ENCODE assay signal across 25 cellular contexts in genomic region chr15:66328721-66329220, GRCh38. TPM values are rescaled to one million over a fixed set of nuclear protein-coding genes. Genes with fewer than 3 reads are reported as not detected.
A peak's percentile ranks its signal among the peaks of the same experiment; 100 is the strongest.
DNase-seq lines count a peak whose midpoint lies in the region; ATAC-seq lines count a peak whose summit lies in the region.
"Had no signal": no experiment of that assay in that cellular context is flagged by ENCODE, and none has a peak within 500 bp of the region (broad histone marks: within the 10 kb centered on the region; RNA-seq: fewer than 3 reads in every experiment).

No MANE protein-coding gene starts in this region.

- H3K4me3 Mint-ChIP-seq in activated naive CD8-positive, alpha-beta T cell treated with anti-CD3 and anti-CD28 coated beads, Interleukin-2, amount 50 U/mL, for 24 hours = no peak overlapping the region
- H3K4me3 Mint-ChIP-seq in activated naive CD8-positive, alpha-beta T cell treated with anti-CD3 and anti-CD28 coated beads for 36 hours = no peak overlapping the region
- no peak overlapping the region for H3K4me3 Mint-ChIP-seq in effector memory CD8-positive, alpha-beta T cell
- H3K4me3 Mint-ChIP-seq: CD14-positive monocyte; CD4-positive, alpha-beta memory T cell; CD4-positive, CD25-positive, alpha-beta regulatory T cell; CD8-positive, alpha-beta memory T cell had no signal

- H3K9me3 ChIP-seq in HAP-1 = no peaks in the 10 kb centered on the region
- H3K9me3 ChIP-seq: BE2C, BLaER1 had no signal

- no peaks in the 10 kb centered on the region for H3K4me1 Mint-ChIP-seq in activated naive CD8-positive, alpha-beta T cell treated with anti-CD3 and anti-CD28 coated beads, Interleukin-2, amount 50 U/mL, for 24 hours
- no peaks in the 10 kb centered on the region for H3K4me1 Mint-ChIP-seq in activated naive CD8-positive, alpha-beta T cell treated with anti-CD3 and anti-CD28 coated beads for 36 hours
- no peaks in the 10 kb centered on the region for H3K4me1 Mint-ChIP-seq in effector memory CD8-positive, alpha-beta T cell (ENCODE audit: low read depth in 2 of 2)
- H3K4me1 Mint-ChIP-seq: CD14-positive monocyte; CD4-positive, alpha-beta memory T cell; CD8-positive, alpha-beta memory T cell had no signal

- peaks cover 51% of the 10 kb centered on the region for H3K36me3 Mint-ChIP-seq in activated naive CD8-positive, alpha-beta T cell treated with anti-CD3 and anti-CD28 coated beads, Interleukin-2, amount 50 U/mL, for 24 hours (ENCODE audit: low read depth)
- H3K36me3 Mint-ChIP-seq in activated naive CD8-positive, alpha-beta T cell treated with anti-CD3 and anti-CD28 coated beads for 36 hours = peaks cover 20% of the 10 kb centered on the region
- peaks cover 88% of the 10 kb centered on the region for H3K36me3 Mint-ChIP-seq in effector memory CD8-positive, alpha-beta T cell (ENCODE audit: insufficient read depth)

- no peaks in the 10 kb centered on the region for H3K9me3 Mint-ChIP-seq in activated naive CD8-positive, alpha-beta T cell treated with anti-CD3 and anti-CD28 coated beads, Interleukin-2, amount 50 U/mL, for 24 hours
- H3K9me3 Mint-ChIP-seq in activated naive CD8-positive, alpha-beta T cell treated with anti-CD3 and anti-CD28 coated beads for 36 hours = no peaks in the 10 kb centered on the region
- no peaks in the 10 kb centered on the region for H3K9me3 Mint-ChIP-seq in effector memory CD8-positive, alpha-beta T cell
- H3K9me3 Mint-ChIP-seq: CD14-positive monocyte; CD4-positive, alpha-beta memory T cell; CD4-positive, CD25-positive, alpha-beta regulatory T cell; CD8-positive, alpha-beta memory T cell had no signal

- peaks cover 77% of the 10 kb centered on the region for H3K36me3 ChIP-seq in HAP-1 (replicated peaks)

- ATAC-seq in activated naive CD8-positive, alpha-beta T cell treated with anti-CD3 and anti-CD28 coated beads, Interleukin-2, amount 50 U/mL, for 24 hours = no peak
- ATAC-seq in effector memory CD8-positive, alpha-beta T cell (replicated peaks) = no peak
- ATAC-seq in GM18909 (IDR thresholded peaks at IDR 0.05; ENCODE audit: poor library complexity, unreplicated experiment) = no peak
- ATAC-seq: GM12878 had no signal

- in situ Hi-C loops in HAP-1 (cut with MboI; ENCODE audit: low sequenced_read_pairs) = no loop called here

- no peak for DNase-seq in activated naive CD8-positive, alpha-beta T cell treated with anti-CD3 and anti-CD28 coated beads, Interleukin-2, amount 50 U/mL, for 24 hours
- DNase-seq in activated naive CD8-positive, alpha-beta T cell treated with anti-CD3 and anti-CD28 coated beads for 36 hours = no peak
- peak; percentile 91 to 100 for DNase-seq in HAP-1 (ENCODE audit: low spot score in 2 of 2)
- DNase-seq in effector memory CD8-positive, alpha-beta T cell = no peak
- no peak for DNase-seq in activated CD4-positive, CD25-positive, alpha-beta regulatory T cell (lab: John Stamatoyannopoulos, UW)
- no peak for DNase-seq in NCI-H187 treated with DMSO at 0.1 percent for 48 hours (lab: John Stamatoyannopoulos, UW)
- DNase-seq: 8988T; ACHN; BE2C; C1 segment of cervical spinal cord; CD4-positive, alpha-beta memory T cell; CD4-positive, CD25-positive, alpha-beta regulatory T cell; CD8-positive, alpha-beta memory T cell; COR-L47; DMS 273 treated with DMSO at 0.1 percent for 48 hours; DMS153; DMS53; DMS79; DND-41; EL; GDM1 had no signal

- peak overlapping the region; percentile 29 for H3K27ac Mint-ChIP-seq in activated naive CD8-positive, alpha-beta T cell treated with anti-CD3 and anti-CD28 coated beads, Interleukin-2, amount 50 U/mL, for 24 hours
- no peak overlapping the region for H3K27ac Mint-ChIP-seq in activated naive CD8-positive, alpha-beta T cell treated with anti-CD3 and anti-CD28 coated beads for 36 hours
- H3K27ac Mint-ChIP-seq in effector memory CD8-positive, alpha-beta T cell = peak overlapping the region; percentile 26 to 28

- H3K27me3 ChIP-seq in HAP-1 (ENCODE audit: low read depth) = no peaks in the 10 kb centered on the region
- H3K27me3 ChIP-seq: BE2C, BLaER1 had no signal

- no peak overlapping the region for H3K4me3 ChIP-seq in HAP-1
- H3K4me3 ChIP-seq: BLaER1, GM12878 had no signal

- H3K27me3 Mint-ChIP-seq in activated naive CD8-positive, alpha-beta T cell treated with anti-CD3 and anti-CD28 coated beads, Interleukin-2, amount 50 U/mL, for 24 hours = no peaks in the 10 kb centered on the region
- H3K27me3 Mint-ChIP-seq in activated naive CD8-positive, alpha-beta T cell treated with anti-CD3 and anti-CD28 coated beads for 36 hours = no peaks in the 10 kb centered on the region
- no peaks in the 10 kb centered on the region for H3K27me3 Mint-ChIP-seq in effector memory CD8-positive, alpha-beta T cell
- H3K27me3 Mint-ChIP-seq: CD4-positive, alpha-beta memory T cell; CD4-positive, CD25-positive, alpha-beta regulatory T cell; CD8-positive, alpha-beta memory T cell had no signal

- peaks cover 14% of the 10 kb centered on the region for H3K4me1 ChIP-seq in HAP-1
- H3K4me1 ChIP-seq: BLaER1 had no signal

RNA-seq across cellular contexts. Expression of gene TIPIN, which starts 27.7 kb away (rescaled TPM):
- total RNA-seq in activated naive CD8-positive, alpha-beta T cell treated with anti-CD3 and anti-CD28 coated beads for 36 hours = 10 to 100 TPM; 78.4 to 78.7 TPM

RNA-seq across cellular contexts. Expression of gene DIS3L, which starts 35.4 kb away (rescaled TPM):
- 10 to 100 TPM; 22.1 to 23.4 TPM for total RNA-seq in activated naive CD8-positive, alpha-beta T cell treated with anti-CD3 and anti-CD28 coated beads for 36 hours

RNA-seq across cellular contexts. Expression of gene MAP2K1, which starts 57.9 kb away (rescaled TPM):
- total RNA-seq in activated naive CD8-positive, alpha-beta T cell treated with anti-CD3 and anti-CD28 coated beads for 36 hours = 100 to 1,000 TPM; 103 to 108 TPM

Comparison
In these comparisons a context has a peak if more than half of its experiments do, and no peak if none do; other contexts are left out.
1. DNase-seq: peak in HAP-1 (2 of 2); none in activated naive CD8-positive, alpha-beta T cell treated with anti-CD3 and anti-CD28 coated beads, Interleukin-2, amount 50 U/mL, for 24 hours (single experiment), activated naive CD8-positive, alpha-beta T cell treated with anti-CD3 and anti-CD28 coated beads for 36 hours (single experiment), effector memory CD8-positive, alpha-beta T cell (0 of 3), activated CD4-positive, CD25-positive, alpha-beta regulatory T cell (0 of 4) and NCI-H187 treated with DMSO at 0.1 percent for 48 hours (single experiment).